30 cellular contexts compared by ENCODE assay signal in the genomic region with DNA sequence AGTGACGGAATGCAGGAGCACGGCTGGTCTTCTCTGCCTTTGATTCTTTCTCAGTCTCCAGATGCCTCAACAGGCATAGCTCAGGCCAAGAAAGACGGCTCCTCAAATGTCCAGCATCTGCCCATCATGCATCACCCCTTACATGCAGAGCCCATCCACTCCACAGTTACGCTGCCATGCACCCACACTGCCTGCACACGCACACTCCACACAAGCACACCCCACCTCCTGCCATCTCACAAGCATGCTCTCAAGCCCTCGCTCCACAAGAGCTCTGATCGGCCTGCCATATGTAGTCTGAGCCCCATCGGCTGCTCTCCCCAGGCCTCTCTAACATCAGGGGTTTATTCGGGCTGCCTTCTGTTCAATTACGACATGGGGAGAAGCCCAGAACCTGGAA. TPM values are rescaled to one million over a fixed set of nuclear protein-coding genes. Genes with fewer than 3 reads are reported as not detected.
"Had no signal": no experiment of that assay in that cellular context is flagged by ENCODE, and none has a peak within 500 bp of the region (broad histone marks: within the 10 kb centered on the region; RNA-seq: fewer than 3 reads in every experiment).

No MANE protein-coding gene starts in this region.

- ATAC-seq: effector memory CD8-positive, alpha-beta T cell; left lung; naive thymus-derived CD4-positive, alpha-beta T cell; pancreas; stimulated activated memory B cell treated with anti-CD40 and anti-IgM and Interleukin-4, amounts not matched to agents 10 μg/mL and 1 μg/mL and 100 μg/mL, for 72 hours; stimulated activated naive CD8-positive, alpha-beta T cell treated with anti-CD3 and anti-CD28 coated beads, Interleukin-15, Interleukin-2, amounts not matched to agents 100 U/mL and 50 U/mL, for 24 hours had no signal

- H3K9me3 ChIP-seq: esophagus squamous epithelium, left lung, neutrophil, pancreas, right atrium auricular region, spleen, testis, tibial artery had no signal

- H3K4me1 ChIP-seq: right atrium auricular region, spleen, testis had no signal

- DNase-seq: cerebellar nuclear complex; cortex of kidney; effector memory CD8-positive, alpha-beta T cell; erythroblast; esophagus squamous epithelium; foreskin melanocyte; kidney; left lung; mesenchymal stem cell; midbrain; naive thymus-derived CD4-positive, alpha-beta T cell; pancreas; spleen; stimulated activated CD4-positive, alpha-beta T cell treated with anti-CD3 and anti-CD28 coated beads, Interleukin-4, amount 100 ng/mL, for 4 hours; stimulated activated naive CD8-positive, alpha-beta T cell treated with anti-CD3 and anti-CD28 coated beads, Interleukin-15, Interleukin-2, amounts not matched to agents 100 U/mL and 50 U/mL, for 24 hours; substantia nigra; testis; tibial artery had no signal

- H3K27ac ChIP-seq: esophagus squamous epithelium, hepatocyte, left lung, neutrophil, pancreas, right atrium auricular region, skin epidermis, spleen, testis, tibial artery had no signal

- H3K4me3 ChIP-seq: esophagus squamous epithelium, hepatocyte, left lung, pancreas, right atrium auricular region, skin epidermis, spleen, testis, tibial artery had no signal

- H3K36me3 ChIP-seq: esophagus squamous epithelium, left lung, neutrophil, pancreas, right atrium auricular region, spleen, tibial artery had no signal

- H3K27me3 ChIP-seq: pancreas, right atrium auricular region, testis had no signal

RNA-seq across cellular contexts. Expression of gene SCN4B, which starts 18.8 kb away (rescaled TPM):
- total RNA-seq: lung microvascular endothelial cell, progenitor cell of endocrine pancreas had no signal
- polyA plus RNA-seq: naive thymus-derived CD4-positive, alpha-beta T cell had no signal

RNA-seq across cellular contexts. Expression of gene SCN2B, which starts 42.6 kb away (rescaled TPM):
- total RNA-seq: dermis microvascular lymphatic vessel endothelial cell; lung microvascular endothelial cell; naive thymus-derived CD4-positive, alpha-beta T cell had no signal
- polyA plus RNA-seq: naive thymus-derived CD4-positive, alpha-beta T cell had no signal

RNA-seq across cellular contexts. Expression of gene SMIM35, which starts 47.1 kb away (rescaled TPM):
- total RNA-seq: dermis microvascular lymphatic vessel endothelial cell, esophagus squamous epithelium, kidney, left lung, lower leg skin, lung microvascular endothelial cell, mucosa of gallbladder, pancreas, progenitor cell of endocrine pancreas, right atrium auricular region had no signal
- polyA plus RNA-seq: hepatocyte, neural cell had no signal

RNA-seq across cellular contexts. Expression of gene TMPRSS4, which starts 56.9 kb away (rescaled TPM):
- total RNA-seq: dermis microvascular lymphatic vessel endothelial cell; lung microvascular endothelial cell; naive thymus-derived CD4-positive, alpha-beta T cell; omental fat pad; right atrium auricular region had no signal
- polyA plus RNA-seq: naive thymus-derived CD4-positive, alpha-beta T cell; neural cell had no signal
